Comparison of ENCODE assay signal across 11 cellular contexts in genomic region chr20:58146081-58146734, GRCh38.
"Had no signal": no experiment of that assay in that cellular context is flagged by ENCODE, and none has a peak within 500 bp of the region (broad histone marks: within the 10 kb centered on the region; RNA-seq: fewer than 3 reads in every experiment).

No MANE protein-coding gene starts in this region.

- DNase-seq: activated CD4-positive, alpha-beta T cell treated with anti-CD3 and anti-CD28 coated beads, Interleukin-2, amount 50 U/mL, for 1 hour; activated naive CD4-positive, alpha-beta T cell treated with Interleukin-2 at 50 U/mL for 16 hours; colonic mucosa; effector CD4-positive, alpha-beta T cell; foreskin fibroblast; left colon; T-helper 2 cell had no signal

- H3K36me3 Mint-ChIP-seq: stimulated activated effector memory CD8-positive, alpha-beta T cell treated with anti-CD3 and anti-CD28 coated beads, Interleukin-12 subunit alpha, Interleukin-12 subunit beta, amount 100 ng/mL, for 72 hours had no signal

- H3K27ac Mint-ChIP-seq: activated T-helper 17 cell treated with anti-CD3 and anti-CD28 coated beads, Interleukin-2, amount 50 U/mL, for 72 hours; stimulated activated effector memory CD8-positive, alpha-beta T cell treated with anti-CD3 and anti-CD28 coated beads, Interleukin-12 subunit alpha, Interleukin-12 subunit beta, amount 100 ng/mL, for 72 hours had no signal

- H3K4me1 ChIP-seq: colonic mucosa, pancreas, SJSA1 had no signal

- H3K9me3 Mint-ChIP-seq: activated T-helper 17 cell treated with anti-CD3 and anti-CD28 coated beads, Interleukin-2, amount 50 U/mL, for 72 hours; stimulated activated effector memory CD8-positive, alpha-beta T cell treated with anti-CD3 and anti-CD28 coated beads, Interleukin-12 subunit alpha, Interleukin-12 subunit beta, amount 100 ng/mL, for 72 hours had no signal

- H3K36me3 ChIP-seq: colonic mucosa, pancreas, SJSA1 had no signal

- H3K9me3 ChIP-seq: colonic mucosa, pancreas, SJSA1 had no signal

- H3K4me3 ChIP-seq: colonic mucosa, pancreas, SJSA1 had no signal

- H3K4me3 Mint-ChIP-seq: activated T-helper 17 cell treated with anti-CD3 and anti-CD28 coated beads, Interleukin-2, amount 50 U/mL, for 72 hours; stimulated activated effector memory CD8-positive, alpha-beta T cell treated with anti-CD3 and anti-CD28 coated beads, Interleukin-12 subunit alpha, Interleukin-12 subunit beta, amount 100 ng/mL, for 72 hours had no signal

- H3K27me3 ChIP-seq: colonic mucosa, pancreas, SJSA1 had no signal

- H3K4me1 Mint-ChIP-seq: activated T-helper 17 cell treated with anti-CD3 and anti-CD28 coated beads, Interleukin-2, amount 50 U/mL, for 72 hours; stimulated activated effector memory CD8-positive, alpha-beta T cell treated with anti-CD3 and anti-CD28 coated beads, Interleukin-12 subunit alpha, Interleukin-12 subunit beta, amount 100 ng/mL, for 72 hours had no signal

- ATAC-seq: activated T-helper 17 cell treated with anti-CD3 and anti-CD28 coated beads, Interleukin-2, amount 50 U/mL, for 72 hours; left colon; pancreas; stimulated activated effector memory CD8-positive, alpha-beta T cell treated with anti-CD3 and anti-CD28 coated beads, Interleukin-12 subunit alpha, Interleukin-12 subunit beta, amount 100 ng/mL, for 72 hours had no signal

- H3K27ac ChIP-seq: colonic mucosa, pancreas, SJSA1 had no signal
